Comparison of ENCODE assay signal across 31 cellular contexts in the genomic region with DNA sequence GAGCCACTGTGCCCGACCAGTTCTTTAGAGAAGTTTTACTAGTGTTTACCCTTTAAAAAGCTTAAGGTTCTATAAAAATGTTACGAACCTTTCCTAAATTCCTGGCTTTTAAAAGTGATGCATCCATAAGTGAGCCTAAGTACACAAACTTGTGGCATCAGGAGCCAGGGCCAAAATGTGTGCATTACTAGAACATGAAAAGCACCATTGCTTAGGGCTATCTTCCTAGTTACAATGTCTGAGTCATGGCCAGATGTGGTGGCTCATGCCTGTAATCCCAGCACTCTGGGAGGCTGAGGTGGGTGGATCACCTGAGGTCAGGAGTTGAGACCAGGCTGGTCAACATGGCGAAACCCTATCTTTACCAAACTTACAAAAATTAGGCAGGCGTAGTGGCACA. TPM values are rescaled to one million over a fixed set of nuclear protein-coding genes. Genes with fewer than 3 reads are reported as not detected.
DNase-seq lines count a peak whose midpoint lies in the region; ATAC-seq and TF ChIP-seq lines count a peak whose summit lies in the region.
"Had no signal": no experiment of that assay in that cellular context is flagged by ENCODE, and none has a peak within 500 bp of the region (broad histone marks: within the 10 kb centered on the region; RNA-seq: fewer than 3 reads in every experiment).

No MANE protein-coding gene starts in this region.

- no TSS peak for BruUV-seq in mammary epithelial cell (replicated peaks; lab: Mats Ljungman, UMichigan)

- peaks cover 4% of the 10 kb centered on the region for H3K4me1 ChIP-seq in mammary epithelial cell (ENCODE audit: insufficient read depth, low read length)
- H3K4me1 ChIP-seq in upper lobe of left lung, result no peaks in the 10 kb centered on the region
- H3K4me1 ChIP-seq: suprapubic skin, uterus had no signal

- CTCF ChIA-PET in mammary epithelial cell (lab: Charles Lee; ENCODE audit: low non-redundant PET), result no interaction called here

- no peaks in the 10 kb centered on the region for H4K20me1 ChIP-seq in mammary epithelial cell (ENCODE audit: insufficient read depth, low read length)

- TF ChIP-seq CTCF in mammary epithelial cell (conservative IDR thresholded peaks at IDR 0.05 in 1 of 2, IDR thresholded peaks at IDR 0.05 in 1 of 2; ENCODE audit: extremely low read depth in 1 of 2, insufficient read depth in 1 of 2, low read depth in 1 of 2, low read length in 2 of 2) (no peak), upper lobe of left lung (IDR thresholded peaks at IDR 0.05) (no peak)

- ATAC-seq in GM18519 (IDR thresholded peaks at IDR 0.05; ENCODE audit: low FRiP score, unreplicated experiment) (no peak), upper lobe of left lung (ENCODE audit: low FRiP score in 2 of 2) (no peak), HG03520 (IDR thresholded peaks at IDR 0.05; ENCODE audit: unreplicated experiment) (no peak)
- ATAC-seq: heart right ventricle; left cardiac atrium; naive thymus-derived CD4-positive, alpha-beta T cell; right cardiac atrium; stimulated activated memory B cell treated with anti-CD40 and anti-IgM and Interleukin-4, amounts not matched to agents 10 μg/mL and 1 μg/mL and 100 μg/mL, for 72 hours had no signal

- in situ Hi-C loops in mammary epithelial cell (cut with MboI; ENCODE audit: low sequenced_read_pairs in 2 of 2), result no loop called here

- dilution Hi-C loops in mammary epithelial cell (cut with HindIII; ENCODE audit: low sequenced_read_pairs), result no loop called here

- H3K9ac ChIP-seq in mammary epithelial cell (ENCODE audit: insufficient read depth, low read length), result no peak overlapping the region
- H3K9ac ChIP-seq: BLaER1 treated with 17β-estradiol and CSF1 and Interleukin-3, amounts not matched to agents 10 nM and 100 nM had no signal

- TF ChIP-seq POLR2A in upper lobe of left lung (IDR thresholded peaks at IDR 0.05), result no peak

- H3K27me3 ChIP-seq in mammary epithelial cell (ENCODE audit: insufficient read depth, low read length) (no peaks in the 10 kb centered on the region), upper lobe of left lung (no peaks in the 10 kb centered on the region)
- H3K27me3 ChIP-seq: BLaER1 treated with 17β-estradiol and CSF1 and Interleukin-3, amounts not matched to agents 10 nM and 100 nM; heart right ventricle; suprapubic skin; uterus had no signal

- H3K36me3 ChIP-seq in mammary epithelial cell (ENCODE audit: insufficient read depth, low read length) (peaks cover 15% of the 10 kb centered on the region), upper lobe of left lung (peaks cover 0 to 50% (median 8%) of the 10 kb centered on the region in 4 donors)
- H3K36me3 ChIP-seq: uterus had no signal

- TF ChIP-seq EP300 in upper lobe of left lung (IDR thresholded peaks at IDR 0.05), result no peak

- no peaks in the 10 kb centered on the region for H3K9me3 ChIP-seq in mammary epithelial cell (replicated peaks; ENCODE audit: insufficient read depth, low read length)
- H3K9me3 ChIP-seq in upper lobe of left lung, result no peaks in the 10 kb centered on the region
- H3K9me3 ChIP-seq: BLaER1 treated with 17β-estradiol and CSF1 and Interleukin-3, amounts not matched to agents 10 nM and 100 nM; heart right ventricle; suprapubic skin; uterus had no signal

- H3K27ac ChIP-seq in mammary epithelial cell (ENCODE audit: insufficient read depth, low read depth, low read length), result no peak overlapping the region
- no peak overlapping the region for H3K27ac ChIP-seq in upper lobe of left lung
- H3K27ac ChIP-seq: BLaER1 treated with 17β-estradiol and CSF1 and Interleukin-3, amounts not matched to agents 10 nM and 100 nM; heart right ventricle; SK-N-MC; suprapubic skin; uterus had no signal

- intact Hi-C loops in mammary epithelial cell (cut with micrococcal nuclease), result no loop called here

- no peak overlapping the region for H3K4me2 ChIP-seq in mammary epithelial cell (ENCODE audit: insufficient read depth, low read depth, low read length)
- H3K4me2 ChIP-seq: BLaER1 treated with 17β-estradiol and CSF1 and Interleukin-3, amounts not matched to agents 10 nM and 100 nM had no signal

- WGBS in mammary epithelial cell (ENCODE audit: low coverage, missing lambda C conversion rate), result 89% methylated on average over 4 of the region's 4 CpGs
- 86 to 92% methylated on average over 4 of the region's 4 CpGs for WGBS in upper lobe of left lung, 2 donors

- H3K4me3 ChIP-seq in mammary epithelial cell (replicated peaks in 1 of 3; ENCODE audit: insufficient read depth in 1 of 3, low read depth in 2 of 3, low read length in 3 of 3), result no peak overlapping the region
- no peak overlapping the region for H3K4me3 ChIP-seq in upper lobe of left lung
- H3K4me3 ChIP-seq: BLaER1 treated with 17β-estradiol and CSF1 and Interleukin-3, amounts not matched to agents 10 nM and 100 nM; heart right ventricle; SK-N-MC; suprapubic skin; uterus had no signal

- no peak overlapping the region for H2AFZ ChIP-seq in mammary epithelial cell (ENCODE audit: low read depth, low read length)

- no peaks in the 10 kb centered on the region for H3K79me2 ChIP-seq in mammary epithelial cell (ENCODE audit: insufficient read depth, low read length)

- DNase-seq in EH (ENCODE audit: low read depth) (peak; percentile 61), HT1080 (ENCODE audit: low read depth) (peak; percentile 29), mammary epithelial cell (peak; percentile 67), iris pigment epithelial cell (ENCODE audit: low read depth) (peak; percentile 50), SKM-1 treated with dmso at 0.1 percent for 144 hours (lab: John Stamatoyannopoulos, UW; ENCODE audit: unreplicated experiment) (no peak), upper lobe of left lung (no peak)
- DNase-seq: ACHN; activated CD4-positive, alpha-beta T cell treated with anti-CD3 and anti-CD28 coated beads, Interleukin-2, amount 10 ng/mL, durations not matched to agents 24 days and 14 days; activated naive CD4-positive, alpha-beta T cell treated with anti-CD3 and anti-CD28 coated beads, Interleukin-2, amount 10 ng/mL, durations not matched to agents 7 days and 5 days; anterior cingulate cortex; Calu3; caudate nucleus; dermis blood vessel endothelial cell; heart right ventricle; Kasumi-1; left cardiac atrium; naive thymus-derived CD4-positive, alpha-beta T cell; NCI-H1092 treated with DMSO at 0.1 percent for 48 hours; NCI-H1930; NCI-H2227 treated with DMSO at 0.1 percent for 48 hours; NCI-H69; right cardiac atrium; RPMI8226; stimulated activated CD4-positive, alpha-beta T cell treated with anti-CD3 and anti-CD28 coated beads, Interleukin-4, amount 100 ng/mL, for 1 hour; uterus had no signal

RNA-seq across cellular contexts. Expression of gene LEO1, which starts 39.9 kb away (rescaled TPM):
- 27.8 and 32.1 TPM in 2 replicates for total RNA-seq in HT1080 (2014; rRNA removed; shearing (Covaris generic))
- 20.4 and 22.1 TPM in 2 replicates for polyA plus RNA-seq in HT1080 (2015; cell fraction: cytosol; rRNA removed)
- 19.9 and 26.3 TPM in 2 replicates for polyA plus RNA-seq in HT1080 (2015; cell fraction: nucleus; rRNA removed)
- total RNA-seq in mammary epithelial cell (10 to 100 TPM; 11.3 to 25.5 TPM), upper lobe of left lung (10 to 100 TPM in 4 of 6 donors, 1 to 10 TPM in 2; 9.8 to 25.1 (median 14.2) TPM)
- 7.3 TPM for polyA plus RNA-seq in mammary epithelial cell
- polyA minus RNA-seq in mammary epithelial cell, result 7.5 TPM

Comparison
In these comparisons a context has a peak if more than half of its experiments do, and no peak if none do; other contexts are left out.
1. DNase-seq: peak in EH (single experiment), HT1080 (single experiment), mammary epithelial cell (single experiment) and iris pigment epithelial cell (single experiment); none in SKM-1 treated with dmso at 0.1 percent for 144 hours (single experiment) and upper lobe of left lung (0 of 2).